ENCODE assay signal across 8 cellular contexts in genomic region chr7:102061981-102062390, GRCh38.
DNase-seq lines count a peak whose midpoint lies in the region; ATAC-seq lines count a peak whose summit lies in the region.

No MANE protein-coding gene starts in this region.

- peaks cover 4% of the 10 kb centered on the region for H3K36me3 Mint-ChIP-seq in central memory CD8-positive, alpha-beta T cell (ENCODE audit: insufficient read depth)

- peak; percentile 62 for ATAC-seq in GM19397 (IDR thresholded peaks at IDR 0.05; ENCODE audit: unreplicated experiment)
- peak; percentile 94 for ATAC-seq in HG03442 (IDR thresholded peaks at IDR 0.05; ENCODE audit: unreplicated experiment)
- peak; percentile 43 for ATAC-seq in central memory CD8-positive, alpha-beta T cell (replicated peaks; ENCODE audit: extremely low read depth, poor library complexity, severe bottlenecking)

- H3K4me3 Mint-ChIP-seq in central memory CD8-positive, alpha-beta T cell, result no peak overlapping the region

- DNase-seq in CD1c-positive myeloid dendritic cell (ENCODE audit: extremely low spot score), result peak; percentile 96
- no peak for DNase-seq in central memory CD8-positive, alpha-beta T cell (ENCODE audit: low spot score in 2 of 2)
- DNase-seq in NCI-H82 treated with DMSO at 0.1 percent for 48 hours (lab: John Stamatoyannopoulos, UW; ENCODE audit: unreplicated experiment), result no peak
- no peak for DNase-seq in NCI-H510A (lab: John Stamatoyannopoulos, UW)
- DNase-seq in dermis blood vessel endothelial cell, result no peak
- no peak for DNase-seq in HuH-7 (ENCODE audit: low spot score)

- peaks cover 20% of the 10 kb centered on the region for H3K4me1 Mint-ChIP-seq in central memory CD8-positive, alpha-beta T cell

- no peaks in the 10 kb centered on the region for H3K27me3 Mint-ChIP-seq in central memory CD8-positive, alpha-beta T cell

- no peak overlapping the region for H3K27ac Mint-ChIP-seq in central memory CD8-positive, alpha-beta T cell (ENCODE audit: low read depth)

- H3K9me3 Mint-ChIP-seq in central memory CD8-positive, alpha-beta T cell, result no peaks in the 10 kb centered on the region

Comparison
In these comparisons a context has a peak if more than half of its experiments do, and no peak if none do; other contexts are left out.
1. ATAC-seq: peak in every context shown above with its lines; median percentile 94 in HG03442; 62 in GM19397; 43 in central memory CD8-positive, alpha-beta T cell.